ENCODE assay signal across 9 cellular contexts in the genomic region with DNA sequence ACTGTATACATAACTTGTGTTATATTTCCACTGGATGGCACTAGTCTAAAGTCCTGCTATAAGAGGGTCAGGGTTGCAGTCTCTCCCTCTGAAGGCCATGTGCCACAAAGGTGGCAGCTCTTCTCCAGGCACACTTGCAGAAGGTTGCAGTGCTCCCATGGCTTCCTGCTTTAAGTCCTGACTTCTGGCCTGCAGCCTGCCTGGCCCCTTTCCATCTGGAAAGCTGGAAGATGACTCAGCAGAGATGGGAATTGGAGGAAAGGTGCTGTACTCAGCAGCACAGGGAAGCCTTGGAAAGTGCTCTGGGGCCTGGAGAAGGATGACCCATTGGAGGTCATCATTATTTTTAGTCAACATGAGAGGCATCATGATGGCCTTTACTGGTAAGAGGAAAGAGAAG. TPM values are rescaled to one million over a fixed set of nuclear protein-coding genes. Genes with fewer than 3 reads are reported as not detected.
DNase-seq lines count a peak whose midpoint lies in the region; ATAC-seq and TF ChIP-seq lines count a peak whose summit lies in the region.
"Had no signal": no experiment of that assay in that cellular context is flagged by ENCODE, and none has a peak within 500 bp of the region (broad histone marks: within the 10 kb centered on the region; RNA-seq: fewer than 3 reads in every experiment).

No MANE protein-coding gene starts in this region.

- H3K36me3 ChIP-seq in MG63: no peaks in the 10 kb centered on the region
- H3K36me3 ChIP-seq in mucosa of descending colon (ENCODE audit: low read depth): no peaks in the 10 kb centered on the region

- ATAC-seq in mucosa of descending colon (peak; percentile 24), HG03135 (IDR thresholded peaks at IDR 0.05; ENCODE audit: unreplicated experiment) (no peak)

- intact Hi-C loops in mucosa of descending colon (cut with DNase I, micrococcal nuclease): no loop called here

- no peak overlapping the region for H3K4me3 ChIP-seq in MG63
- no peak overlapping the region for H3K4me3 ChIP-seq in mucosa of descending colon

- no peaks in the 10 kb centered on the region for H3K4me1 ChIP-seq in mucosa of descending colon (ENCODE audit: low read depth)

- no peaks in the 10 kb centered on the region for H3K27me3 ChIP-seq in MG63

- DNase-seq in AG08395 (ENCODE audit: low spot score) (peak; percentile 80), MG63 (peak; percentile 95), dedifferentiated amniotic fluid mesenchymal stem cell (ENCODE audit: extremely low spot score) (peak; percentile 65), mucosa of descending colon (peak in 2 of 3 donors; percentile 17 to 41), OCI-M1 (lab: John Stamatoyannopoulos, UW) (no peak)
- DNase-seq in stimulated activated CD4-positive, alpha-beta T cell treated with anti-CD3 and anti-CD28 coated beads, Interleukin-12 subunit alpha, Interleukin-12 subunit beta, amount 100 ng/mL, for 4 hours: no peak
- no peak for DNase-seq in stimulated activated naive CD4-positive, alpha-beta T cell treated with Interleukin-2 at 50 U/mL for 16 hours (lab: John Stamatoyannopoulos, UW)
- DNase-seq: DND-41 had no signal

- no peak for TF ChIP-seq CTCF in mucosa of descending colon (IDR thresholded peaks at IDR 0.05)

- H3K9me3 ChIP-seq in MG63 (peaks cover 4% of the 10 kb centered on the region; the same call in 1 of the 2 replicates), mucosa of descending colon (no peaks in the 10 kb centered on the region)

RNA-seq across cellular contexts. Expression of a gene that starts 40.9 kb away (rescaled TPM):
- total RNA-seq in MG63 (2014; rRNA removed; shearing (Covaris generic); ENCODE audit: low replicate concordance): 334 and 451 TPM in 2 replicates
- total RNA-seq in mucosa of descending colon: 10 to 100 TPM; 48.6 to 68.8 (median 49.2) TPM

Comparison
In these comparisons a context has a peak if more than half of its experiments do, and no peak if none do; other contexts are left out.
1. DNase-seq: peak in AG08395 (single experiment), MG63 (single experiment), dedifferentiated amniotic fluid mesenchymal stem cell (single experiment) and mucosa of descending colon (2 of 3); none in stimulated activated CD4-positive, alpha-beta T cell treated with anti-CD3 and anti-CD28 coated beads, Interleukin-12 subunit alpha, Interleukin-12 subunit beta, amount 100 ng/mL, for 4 hours (single experiment), stimulated activated naive CD4-positive, alpha-beta T cell treated with Interleukin-2 at 50 U/mL for 16 hours (single experiment) and OCI-M1 (single experiment).